ENCODE assay signal across 1 cellular context in genomic region chr3:136196401-136197158, GRCh38.
TF ChIP-seq lines count a peak whose summit lies in the region.

No MANE protein-coding gene starts in this region.

TF ChIP-seq in HepG2, 621 proteins besides CTCF, POLR2A, EP300 and RAD21 (continued from another document and continues in another):
- TF ChIP-seq ZNF761 (CRISPR knock-in tag; conservative IDR thresholded peaks at IDR 0.05) (peak; percentile 97), ZNF138 (CRISPR knock-in tag; IDR thresholded peaks at IDR 0.05; ENCODE audit: low read depth) (no peak; the same call in 1 of the 2 replicates), MTF1 (CRISPR knock-in tag; IDR thresholded peaks at IDR 0.05) (peak; percentile 89; the same call in 1 of the 2 replicates), IRF1 (CRISPR knock-in tag; IDR thresholded peaks at IDR 0.05; ENCODE audit: low read depth) (peak; percentile 50; the same call in 1 of the 2 replicates), ZNF232 (CRISPR knock-in tag; IDR thresholded peaks at IDR 0.05; ENCODE audit: borderline replicate concordance) (peak; percentile 95), HOXA7 (CRISPR knock-in tag; IDR thresholded peaks at IDR 0.05) (no peak; the same call in 1 of the 2 replicates), ZNF781 (CRISPR knock-in tag; IDR thresholded peaks at IDR 0.05; ENCODE audit: borderline replicate concordance, not compliant biosample characterization) (peak; percentile 99), ZC3H4 (CRISPR knock-in tag; IDR thresholded peaks at IDR 0.05; ENCODE audit: borderline replicate concordance) (no peak), ZNF580 (CRISPR knock-in tag; IDR thresholded peaks at IDR 0.05; ENCODE audit: borderline replicate concordance, low read depth) (peak; percentile 93), ZBTB44 (CRISPR knock-in tag; IDR thresholded peaks at IDR 0.05) (0 out of 2 replicates have a peak, but pooled peaks have one; percentile 83), HES4 (CRISPR knock-in tag; IDR thresholded peaks at IDR 0.05; ENCODE audit: borderline replicate concordance) (peak; percentile 94), RNF219 (CRISPR knock-in tag; IDR thresholded peaks at IDR 0.05) (peak; percentile 96; the same call in 1 of the 2 replicates), HDAC6 (IDR thresholded peaks at IDR 0.05; ENCODE audit: low read depth, low read length) (no peak), SMARCE1 (IDR thresholded peaks at IDR 0.05; ENCODE audit: borderline replicate concordance) (no peak), ZNF790 (CRISPR knock-in tag; IDR thresholded peaks at IDR 0.05; ENCODE audit: borderline replicate concordance) (peak; percentile 98), ARNTL (CRISPR knock-in tag; IDR thresholded peaks at IDR 0.05) (peak; percentile 71), AHR (CRISPR knock-in tag; IDR thresholded peaks at IDR 0.05) (peak; percentile 82), ZNF800 (CRISPR knock-in tag; IDR thresholded peaks at IDR 0.05) (no peak; the same call in none of the 2 replicates), ZNF850 (CRISPR knock-in tag; conservative IDR thresholded peaks at IDR 0.05) (no peak), ZNF512B (CRISPR knock-in tag; IDR thresholded peaks at IDR 0.05; ENCODE audit: borderline replicate concordance) (peak; percentile 60; the same call in 1 of the 2 replicates), KDM5B (CRISPR knock-in tag; IDR thresholded peaks at IDR 0.05; ENCODE audit: borderline replicate concordance) (peak; percentile 99), ZNF816 (CRISPR knock-in tag; IDR thresholded peaks at IDR 0.05; ENCODE audit: borderline replicate concordance) (peak; percentile 8; the same call in 1 of the 2 replicates), TRIM22 (IDR thresholded peaks at IDR 0.05) (no peak), ZFP91 (CRISPR knock-in tag; IDR thresholded peaks at IDR 0.05; ENCODE audit: borderline replicate concordance) (peak; percentile 97), CREM (IDR thresholded peaks at IDR 0.05) (peak; percentile 32; the same call in 1 of the 2 replicates), CREM (CRISPR knock-in tag; IDR thresholded peaks at IDR 0.05) (no peak), ZNF407 (CRISPR knock-in tag; IDR thresholded peaks at IDR 0.05; ENCODE audit: not compliant biosample characterization) (peak; percentile 97), ISX (CRISPR knock-in tag; conservative IDR thresholded peaks at IDR 0.05) (peak; percentile 98), SAFB2 (CRISPR knock-in tag; IDR thresholded peaks at IDR 0.05; ENCODE audit: borderline replicate concordance, low read depth) (peak; percentile 99), CENPX (CRISPR knock-in tag; IDR thresholded peaks at IDR 0.05) (no peak), HMGXB4 (CRISPR knock-in tag; IDR thresholded peaks at IDR 0.05; ENCODE audit: borderline replicate concordance in 1 of 2, low read depth in 1 of 2) (peak in 1 of 2 experiments; percentile 93; a peak in 3 of 4 replicates)
